Comparison of ENCODE assay signal across 3 cellular contexts in genomic region chr15:43574607-43575006, GRCh38. TPM values are rescaled to one million over a fixed set of nuclear protein-coding genes. Genes with fewer than 3 reads are reported as not detected.
"Had no signal": no experiment of that assay in that cellular context is flagged by ENCODE, and none has a peak within 500 bp of the region (broad histone marks: within the 10 kb centered on the region; RNA-seq: fewer than 3 reads in every experiment).

No MANE protein-coding gene starts in this region.

RNA-seq across cellular contexts. Expression of gene CKMT1B, which starts 19.2 kb away (rescaled TPM):
- total RNA-seq: thoracic aorta, tibial nerve had no signal

RNA-seq across cellular contexts. Expression of gene STRC, which starts 44.0 kb away (rescaled TPM):
- total RNA-seq: upper lobe of right lung had no signal
